ENCODE assay signal across 1 cellular context in the genomic region with DNA sequence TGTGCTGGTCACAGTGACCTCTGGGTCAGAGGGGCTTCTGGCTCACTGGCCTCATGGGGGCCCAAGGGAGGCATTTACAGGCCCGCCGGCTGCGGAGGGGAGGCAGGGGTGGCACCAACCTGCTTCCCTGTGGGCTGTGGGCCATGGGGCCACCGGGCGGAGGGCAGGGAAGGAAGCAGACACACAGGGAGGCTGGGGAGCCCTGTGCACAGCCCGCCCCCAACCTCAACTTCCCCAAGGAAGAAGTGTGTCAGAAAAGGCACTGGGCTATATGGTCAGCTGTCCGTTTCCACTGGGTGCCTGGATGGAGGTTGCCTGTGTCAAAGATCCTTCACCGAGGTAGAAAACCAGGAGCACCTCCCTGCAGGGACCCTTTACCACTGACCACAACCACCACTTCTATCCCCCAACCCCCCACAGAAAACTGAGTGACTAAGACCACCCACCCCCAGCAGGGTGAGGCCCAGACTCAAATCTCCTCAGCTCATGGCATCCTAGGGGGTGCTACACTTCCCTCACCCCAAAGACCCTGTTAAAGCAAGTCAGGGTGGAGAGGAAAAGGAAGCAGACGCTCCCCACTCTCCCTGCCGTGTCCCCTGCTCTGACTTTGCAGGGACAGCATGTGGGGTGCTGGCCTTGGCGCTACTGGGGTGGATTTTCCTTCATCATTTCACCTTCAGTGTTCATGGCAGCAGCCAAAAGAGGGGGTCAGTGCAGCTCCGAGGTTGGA.
TF ChIP-seq lines count a peak whose summit lies in the region.

No MANE protein-coding gene starts in this region.

TF ChIP-seq in K562, 482 proteins besides CTCF, POLR2A, EP300 and RAD21:
- TF ChIP-seq SNAPC5 (CRISPR knock-in tag; IDR thresholded peaks at IDR 0.05), result no peak
- TF ChIP-seq RBFOX2 (IDR thresholded peaks at IDR 0.05; ENCODE audit: low read depth, low read length), result 0 out of 2 replicates have a peak, but pooled peaks have one; percentile 14
- peak; percentile 45; the same call in 1 of the 2 replicates for TF ChIP-seq POLR2G (IDR thresholded peaks at IDR 0.05; ENCODE audit: low read depth, low read length)
